ENCODE assay signal across 1 cellular context in genomic region chr3:183541738-183542137, GRCh38.
TF ChIP-seq lines count a peak whose summit lies in the region.

No MANE protein-coding gene starts in this region.

TF ChIP-seq in HepG2, 621 proteins besides CTCF, POLR2A, EP300 and RAD21 (continued from another document):
- TF ChIP-seq, protein P1, sequence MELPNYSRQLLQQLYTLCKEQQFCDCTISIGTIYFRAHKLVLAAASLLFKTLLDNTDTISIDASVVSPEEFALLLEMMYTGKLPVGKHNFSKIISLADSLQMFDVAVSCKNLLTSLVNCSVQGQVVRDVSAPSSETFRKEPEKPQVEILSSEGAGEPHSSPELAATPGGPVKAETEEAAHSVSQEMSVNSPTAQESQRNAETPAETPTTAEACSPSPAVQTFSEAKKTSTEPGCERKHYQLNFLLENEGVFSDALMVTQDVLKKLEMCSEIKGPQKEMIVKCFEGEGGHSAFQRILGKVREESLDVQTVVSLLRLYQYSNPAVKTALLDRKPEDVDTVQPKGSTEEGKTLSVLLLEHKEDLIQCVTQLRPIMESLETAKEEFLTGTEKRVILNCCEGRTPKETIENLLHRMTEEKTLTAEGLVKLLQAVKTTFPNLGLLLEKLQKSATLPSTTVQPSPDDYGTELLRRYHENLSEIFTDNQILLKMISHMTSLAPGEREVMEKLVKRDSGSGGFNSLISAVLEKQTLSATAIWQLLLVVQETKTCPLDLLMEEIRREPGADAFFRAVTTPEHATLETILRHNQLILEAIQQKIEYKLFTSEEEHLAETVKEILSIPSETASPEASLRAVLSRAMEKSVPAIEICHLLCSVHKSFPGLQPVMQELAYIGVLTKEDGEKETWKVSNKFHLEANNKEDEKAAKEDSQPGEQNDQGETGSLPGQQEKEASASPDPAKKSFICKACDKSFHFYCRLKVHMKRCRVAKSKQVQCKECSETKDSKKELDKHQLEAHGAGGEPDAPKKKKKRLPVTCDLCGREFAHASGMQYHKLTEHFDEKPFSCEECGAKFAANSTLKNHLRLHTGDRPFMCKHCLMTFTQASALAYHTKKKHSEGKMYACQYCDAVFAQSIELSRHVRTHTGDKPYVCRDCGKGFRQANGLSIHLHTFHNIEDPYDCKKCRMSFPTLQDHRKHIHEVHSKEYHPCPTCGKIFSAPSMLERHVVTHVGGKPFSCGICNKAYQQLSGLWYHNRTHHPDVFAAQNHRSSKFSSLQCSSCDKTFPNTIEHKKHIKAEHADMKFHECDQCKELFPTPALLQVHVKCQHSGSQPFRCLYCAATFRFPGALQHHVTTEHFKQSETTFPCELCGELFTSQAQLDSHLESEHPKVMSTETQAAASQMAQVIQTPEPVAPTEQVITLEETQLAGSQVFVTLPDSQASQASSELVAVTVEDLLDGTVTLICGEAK (IDR thresholded peaks at IDR 0.05) = no peak
- TF ChIP-seq, protein P1 (CRISPR knock-in tag; IDR thresholded peaks at IDR 0.05) = no peak
- TF ChIP-seq GTF3A (CRISPR knock-in tag; conservative IDR thresholded peaks at IDR 0.05) (no peak), ZNF883 (CRISPR knock-in tag; IDR thresholded peaks at IDR 0.05; ENCODE audit: not compliant biosample characterization) (no peak)
